ENCODE assay signal across 11 cellular contexts in the genomic region with DNA sequence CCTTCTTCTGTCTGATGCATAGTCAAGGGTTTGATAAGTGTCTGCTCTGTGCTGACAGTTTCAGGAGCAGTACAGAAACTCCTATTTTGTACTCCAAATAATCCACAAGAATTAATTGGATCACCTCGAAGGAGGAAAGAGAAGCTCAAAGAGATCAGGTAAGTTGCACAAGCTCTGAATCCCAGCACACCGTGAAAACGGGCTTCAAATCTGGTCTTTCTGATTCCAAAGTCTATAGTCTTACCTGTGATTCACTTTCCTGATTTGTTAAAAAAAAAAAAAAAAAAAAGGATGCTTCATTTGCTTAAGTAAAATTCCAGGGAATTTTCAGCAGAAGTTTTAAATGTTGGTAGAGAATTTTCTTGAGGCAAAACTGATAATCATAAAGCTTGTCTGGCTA.
"Had no signal": no experiment of that assay in that cellular context is flagged by ENCODE, and none has a peak within 500 bp of the region (broad histone marks: within the 10 kb centered on the region; RNA-seq: fewer than 3 reads in every experiment).

No MANE protein-coding gene starts in this region.

- H3K9me3 ChIP-seq: HAP-1 had no signal

- H3K36me3 ChIP-seq: HAP-1 had no signal

- DNase-seq: GM23248, GOT3, H7, H9, HCEC 1CT, HFFc6 had no signal

- H3K27ac ChIP-seq: GM23248 had no signal

- H2AFZ ChIP-seq: GM23248, GM23338 had no signal

- ATAC-seq: GM23338, HCT116 had no signal

- H3K9ac ChIP-seq: GM23248 had no signal

- H3K4me3 ChIP-seq: GM23248, GM23338, HAP-1 had no signal

- H3K4me2 ChIP-seq: GM23338 had no signal

- FAIRE-seq: H1, H54 had no signal
